ENCODE assay signal across 5 cellular contexts in the genomic region with DNA sequence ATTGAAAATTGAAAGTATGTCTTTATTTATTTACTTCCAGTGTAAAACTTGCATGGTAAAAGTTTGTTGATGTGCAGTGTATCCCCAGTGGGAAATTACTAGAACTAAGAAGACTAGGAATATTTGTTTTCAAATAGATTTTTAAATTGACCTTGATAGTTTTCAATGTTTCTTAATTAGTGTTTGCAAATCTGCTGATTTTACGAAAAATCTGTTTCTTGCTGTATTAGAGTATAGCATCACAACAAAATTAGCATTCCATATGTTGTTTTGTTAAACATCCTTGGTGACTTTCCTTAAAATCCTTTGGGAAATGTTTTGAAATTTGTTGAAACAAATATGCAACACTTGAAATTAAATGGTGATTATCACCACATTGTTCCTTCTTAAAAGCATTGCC.
"Had no signal": no experiment of that assay in that cellular context is flagged by ENCODE, and none has a peak within 500 bp of the region (broad histone marks: within the 10 kb centered on the region; RNA-seq: fewer than 3 reads in every experiment).

No MANE protein-coding gene starts in this region.

- DNase-seq: KBM-7, KG1 had no signal

- H3K9ac ChIP-seq: KMS-11 had no signal

- FAIRE-seq: HTR-8/SVneo had no signal

- H3K27ac ChIP-seq: HL-60, KMS-11 had no signal

- H3K4me2 ChIP-seq: KMS-11 had no signal
